ENCODE assay signal across 2 cellular contexts in genomic region chr4:26161030-26161824, GRCh38.
TF ChIP-seq lines count a peak whose summit lies in the region.

No MANE protein-coding gene starts in this region.

TF ChIP-seq in GM23338, 12 proteins besides CTCF, POLR2A, EP300 and RAD21:
- TF ChIP-seq ZNF114 (CRISPR knock-in tag; IDR thresholded peaks at IDR 0.05) (no peak), POLR2AphosphoS5 (IDR thresholded peaks at IDR 0.05; ENCODE audit: low read depth) (no peak), EZH2 (IDR thresholded peaks at IDR 0.05; ENCODE audit: low read depth, unreplicated experiment) (no peak), ZNF331 (CRISPR knock-in tag; IDR thresholded peaks at IDR 0.05; ENCODE audit: low read depth) (no peak), ETS1 (IDR thresholded peaks at IDR 0.05) (no peak), REST (IDR thresholded peaks at IDR 0.05; ENCODE audit: unreplicated experiment) (no peak), EZH2phosphoT487 (IDR thresholded peaks at IDR 0.05; ENCODE audit: unreplicated experiment) (no peak), CREB1 (CRISPR knock-in tag; IDR thresholded peaks at IDR 0.05; ENCODE audit: low read depth) (no peak), NANOG (IDR thresholded peaks at IDR 0.05; ENCODE audit: borderline replicate concordance) (no peak), ZNF462 (CRISPR knock-in tag; IDR thresholded peaks at IDR 0.05) (no peak), STAT1 (IDR thresholded peaks at IDR 0.05; ENCODE audit: unreplicated experiment) (no peak), JUNB (IDR thresholded peaks at IDR 0.05; ENCODE audit: unreplicated experiment) (no peak)

TF ChIP-seq in SK-N-SH, 30 proteins besides CTCF, POLR2A, EP300 and RAD21:
- TF ChIP-seq SMC3 (IDR thresholded peaks at IDR 0.05; ENCODE audit: low read depth, low read length): peak; percentile 41; the same call in 1 of the 2 replicates
- no peak for TF ChIP-seq MEF2A (IDR thresholded peaks at IDR 0.05; ENCODE audit: borderline replicate concordance, low read depth)
- no peak for TF ChIP-seq MAX (IDR thresholded peaks at IDR 0.05; ENCODE audit: low read depth)
TF ChIP-seq in SK-N-SH: peak in this region for 1.
